Comparison of ENCODE assay signal across 8 cellular contexts in genomic region chr10:103069453-103070331, GRCh38.
DNase-seq lines count a peak whose midpoint lies in the region; ATAC-seq and TF ChIP-seq lines count a peak whose summit lies in the region.

No MANE protein-coding gene starts in this region.

- peak; percentile 63 to 79 (median 76) for TF ChIP-seq CTCF in right lobe of liver (IDR thresholded peaks at IDR 0.05)

- no peak overlapping the region for H3K4me3 ChIP-seq in right lobe of liver

- no peaks in the 10 kb centered on the region for H3K9me3 Mint-ChIP-seq in central memory CD8-positive, alpha-beta T cell

- H3K4me1 ChIP-seq in right lobe of liver = no peaks in the 10 kb centered on the region

- H3K4me3 Mint-ChIP-seq in central memory CD8-positive, alpha-beta T cell = no peak overlapping the region

- peak; percentile 28 for ATAC-seq in GM21717 (IDR thresholded peaks at IDR 0.05; ENCODE audit: unreplicated experiment)
- peak; percentile 86 for ATAC-seq in central memory CD8-positive, alpha-beta T cell (replicated peaks; ENCODE audit: extremely low read depth, poor library complexity, severe bottlenecking)
- peak; percentile 89 to 96 (median 94) for ATAC-seq in right lobe of liver

- H3K27me3 Mint-ChIP-seq in central memory CD8-positive, alpha-beta T cell = no peaks in the 10 kb centered on the region

- intact Hi-C loops in right lobe of liver (cut with DNase I) = loop anchor here (5.0 to 10.0 kb wide), 4 partner anchors 152 to 335 kb away; partner anchors contain the start of genes CNNM2 (in 2 of the 2), CYP17A1 (in 1 of the 2) and RPEL1 (in 1 of the 2)

- H3K27ac Mint-ChIP-seq in central memory CD8-positive, alpha-beta T cell (ENCODE audit: low read depth) = peak overlapping the region; percentile 38

- no peaks in the 10 kb centered on the region for H3K27me3 ChIP-seq in right lobe of liver

- H3K36me3 ChIP-seq in right lobe of liver = peaks cover 0 to 4% (median 0%) of the 10 kb centered on the region in 4 donors

- no peak for TF ChIP-seq POLR2A in right lobe of liver (IDR thresholded peaks at IDR 0.05)

- H3K9me3 ChIP-seq in right lobe of liver = no peaks in the 10 kb centered on the region

- 41% methylated on average over 10 of the region's 16 CpGs for WGBS in right lobe of liver (ENCODE audit: insufficient coverage, low coverage, low lambda C conversion rate, missing lambda C conversion rate)

- peaks cover 17% of the 10 kb centered on the region for H3K4me1 Mint-ChIP-seq in central memory CD8-positive, alpha-beta T cell

- no peak overlapping the region for H3K27ac ChIP-seq in right lobe of liver

- DNase-seq in DMS79 treated with DMSO at 0.1 percent for 48 hours (lab: John Stamatoyannopoulos, UW) (peak; percentile 2), NCI-H1092 (lab: John Stamatoyannopoulos, UW) (peak; percentile 6), right lobe of liver (peak; percentile 65 to 74 (median 70)), SW 1271 (lab: John Stamatoyannopoulos, UW) (no peak)
- peak; percentile 61 for DNase-seq in activated CD4-positive, CD25-positive, alpha-beta regulatory T cell treated with anti-CD3 and anti-CD28 coated beads, Interleukin-2, amount 50 U/mL, for 72 hours
- peak; percentile 58 to 61 for DNase-seq in central memory CD8-positive, alpha-beta T cell (ENCODE audit: low spot score in 2 of 2)
- DNase-seq in stimulated activated CD8-positive, alpha-beta memory T cell treated with anti-CD3 and anti-CD28 coated beads, Interleukin-12 subunit alpha, Interleukin-12 subunit beta, amount 100 ng/mL, for 4 hours (ENCODE audit: low read depth) = peak; percentile 13

- peaks cover 2% of the 10 kb centered on the region for H3K36me3 Mint-ChIP-seq in central memory CD8-positive, alpha-beta T cell (ENCODE audit: insufficient read depth)

Comparison
In these comparisons a context has a peak if more than half of its experiments do, and no peak if none do; other contexts are left out.
1. DNase-seq: peak in DMS79 treated with DMSO at 0.1 percent for 48 hours (single experiment), NCI-H1092 (single experiment), activated CD4-positive, CD25-positive, alpha-beta regulatory T cell treated with anti-CD3 and anti-CD28 coated beads, Interleukin-2, amount 50 U/mL, for 72 hours (single experiment), central memory CD8-positive, alpha-beta T cell (2 of 2), right lobe of liver (3 of 3) and stimulated activated CD8-positive, alpha-beta memory T cell treated with anti-CD3 and anti-CD28 coated beads, Interleukin-12 subunit alpha, Interleukin-12 subunit beta, amount 100 ng/mL, for 4 hours (single experiment); none in SW 1271 (0 of 2).
2. ATAC-seq: peak in every context shown above with its lines; median percentile 94 in right lobe of liver; 86 in central memory CD8-positive, alpha-beta T cell; 28 in GM21717.